In genomic region chr3:34783881-34784280, GRCh38 we compare ENCODE assay signal across 27 cellular contexts.
A peak's percentile ranks its signal among the peaks of the same experiment; 100 is the strongest.
DNase-seq lines count a peak whose midpoint lies in the region; ATAC-seq and TF ChIP-seq lines count a peak whose summit lies in the region.
"Had no signal": no experiment of that assay in that cellular context is flagged by ENCODE, and none has a peak within 500 bp of the region (broad histone marks: within the 10 kb centered on the region; RNA-seq: fewer than 3 reads in every experiment).

No MANE protein-coding gene starts in this region.

- H3K9me3 ChIP-seq in MG63, result no peaks in the 10 kb centered on the region
- H3K9me3 ChIP-seq: neutrophil, prostate gland, uterus had no signal

- H3K36me3 ChIP-seq in MG63, result no peaks in the 10 kb centered on the region
- H3K36me3 ChIP-seq: neutrophil, prostate gland, uterus had no signal

- peak; percentile 46 for DNase-seq in HS-5 (ENCODE audit: low read depth)
- peak; percentile 9 for DNase-seq in OCI-M1 (lab: John Stamatoyannopoulos, UW)
- DNase-seq in chondrocyte (ENCODE audit: low spot score), result no peak
- peak; percentile 26 for DNase-seq in stromal cell of bone marrow (ENCODE audit: low read depth)
- DNase-seq in activated CD4-positive, alpha-beta T cell treated with anti-CD3 and anti-CD28 coated beads, Interleukin-2, amount 50 U/mL, for 4 hours, result no peak
- no peak for DNase-seq in MG63
- DNase-seq: activated CD8-positive, alpha-beta T cell treated with anti-CD3 and anti-CD28 coated beads, Interleukin-2, amount 10 ng/mL, durations not matched to agents 7 days and 5 days; activated effector memory CD4-positive, alpha-beta T cell treated with anti-CD3 and anti-CD28 coated beads, Interleukin-2, amount 50 U/mL, for 16 hours; CD4-positive, CD25-positive, alpha-beta regulatory T cell; H7; head of caudate nucleus; kidney; MM.1S; naive B cell; NCI-H1436 treated with DMSO at 0.1 percent for 48 hours; NCI-H774; PC-3; stimulated activated CD4-positive, alpha-beta T cell treated with anti-CD3 and anti-CD28 coated beads, Interleukin-15, amount 100 ng/mL, for 24 hours; stimulated activated naive B cell treated with anti-CD40 and anti-IgM and Interleukin-4, amounts not matched to agents 10 μg/mL and 1 μg/mL and 100 μg/mL, for 72 hours; uterus had no signal

- no peak overlapping the region for H3K4me3 Mint-ChIP-seq in chondrocyte (ENCODE audit: unreplicated experiment)
- H3K4me3 Mint-ChIP-seq: activated CD8-positive, alpha-beta T cell treated with anti-CD3 and anti-CD28 coated beads, Interleukin-2, amount 10 ng/mL, durations not matched to agents 7 days and 5 days; CD4-positive, CD25-positive, alpha-beta regulatory T cell; mesothelial cell of epicardium; naive B cell; stimulated activated naive B cell treated with anti-CD40 and anti-IgM and Interleukin-4, amounts not matched to agents 10 μg/mL and 1 μg/mL and 100 μg/mL, for 72 hours had no signal

- H3K36me3 Mint-ChIP-seq in chondrocyte (ENCODE audit: low read depth), result no peaks in the 10 kb centered on the region
- H3K36me3 Mint-ChIP-seq: CD4-positive, CD25-positive, alpha-beta regulatory T cell; mesothelial cell of epicardium; naive B cell; stimulated activated naive B cell treated with anti-CD40 and anti-IgM and Interleukin-4, amounts not matched to agents 10 μg/mL and 1 μg/mL and 100 μg/mL, for 72 hours had no signal

- no peaks in the 10 kb centered on the region for H3K27me3 ChIP-seq in MG63
- H3K27me3 ChIP-seq: neutrophil, uterus had no signal

- TF ChIP-seq CTCF in chondrocyte (IDR thresholded peaks at IDR 0.05), result no peak

- H3K4me1 Mint-ChIP-seq in chondrocyte (ENCODE audit: low read depth), result peaks cover 28% of the 10 kb centered on the region
- H3K4me1 Mint-ChIP-seq: CD4-positive, CD25-positive, alpha-beta regulatory T cell; naive B cell; stimulated activated naive B cell treated with anti-CD40 and anti-IgM and Interleukin-4, amounts not matched to agents 10 μg/mL and 1 μg/mL and 100 μg/mL, for 72 hours had no signal

- no peaks in the 10 kb centered on the region for H3K27me3 Mint-ChIP-seq in chondrocyte (ENCODE audit: low read depth)
- H3K27me3 Mint-ChIP-seq: CD4-positive, CD25-positive, alpha-beta regulatory T cell; naive B cell; stimulated activated naive B cell treated with anti-CD40 and anti-IgM and Interleukin-4, amounts not matched to agents 10 μg/mL and 1 μg/mL and 100 μg/mL, for 72 hours had no signal

- H3K27ac Mint-ChIP-seq in chondrocyte (ENCODE audit: unreplicated experiment), result peak overlapping the region; percentile 63
- H3K27ac Mint-ChIP-seq: activated CD8-positive, alpha-beta T cell treated with anti-CD3 and anti-CD28 coated beads, Interleukin-2, amount 10 ng/mL, durations not matched to agents 7 days and 5 days; CD4-positive, CD25-positive, alpha-beta regulatory T cell; mesothelial cell of epicardium; naive B cell; stimulated activated naive B cell treated with anti-CD40 and anti-IgM and Interleukin-4, amounts not matched to agents 10 μg/mL and 1 μg/mL and 100 μg/mL, for 72 hours had no signal

- ATAC-seq in GM21515 (IDR thresholded peaks at IDR 0.05; ENCODE audit: unreplicated experiment), result no peak
- ATAC-seq: activated CD4-positive, CD25-positive, alpha-beta regulatory T cell treated with anti-CD3 and anti-CD28 coated beads, Interleukin-2, amount 50 U/mL, for 24 hours; activated CD8-positive, alpha-beta T cell treated with anti-CD3 and anti-CD28 coated beads, Interleukin-2, amount 10 ng/mL, durations not matched to agents 7 days and 5 days; K562; PC-3; sciatic nerve; stimulated activated naive B cell treated with anti-CD40 and anti-IgM and Interleukin-4, amounts not matched to agents 10 μg/mL and 1 μg/mL and 100 μg/mL, for 72 hours had no signal

- no peak overlapping the region for H3K4me3 ChIP-seq in MG63
- H3K4me3 ChIP-seq: K562, prostate gland, uterus had no signal

- no peaks in the 10 kb centered on the region for H3K9me3 Mint-ChIP-seq in chondrocyte (ENCODE audit: low read depth)
- H3K9me3 Mint-ChIP-seq: mesothelial cell of epicardium, naive B cell had no signal

Comparison
In these comparisons a context has a peak if more than half of its experiments do, and no peak if none do; other contexts are left out.
1. DNase-seq: peak in HS-5 (single experiment), OCI-M1 (single experiment) and stromal cell of bone marrow (single experiment); none in chondrocyte (single experiment), activated CD4-positive, alpha-beta T cell treated with anti-CD3 and anti-CD28 coated beads, Interleukin-2, amount 50 U/mL, for 4 hours (0 of 2) and MG63 (single experiment).